In the genomic region with DNA sequence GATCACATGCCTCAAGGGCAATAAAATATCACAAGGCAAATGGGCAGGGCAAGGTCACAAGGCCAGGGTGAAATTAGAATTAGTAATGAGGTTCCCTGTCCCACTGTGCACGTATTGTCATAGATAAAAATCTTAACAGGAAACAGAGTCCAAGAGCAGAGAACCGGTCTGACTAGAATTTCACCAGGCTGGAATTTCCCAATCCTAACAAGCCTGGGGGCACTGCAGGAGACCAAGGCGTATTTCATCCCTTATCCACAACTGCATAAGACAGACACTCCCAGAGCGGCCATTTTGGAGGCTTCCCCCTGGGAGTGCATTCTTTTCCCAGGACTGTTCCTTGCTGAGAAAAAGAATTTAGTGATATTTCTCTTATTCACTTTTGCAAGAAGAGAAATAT, we compare ENCODE assay signal across 13 cellular contexts. TPM values are rescaled to one million over a fixed set of nuclear protein-coding genes. Genes with fewer than 3 reads are reported as not detected.
"Had no signal": no experiment of that assay in that cellular context is flagged by ENCODE, and none has a peak within 500 bp of the region (broad histone marks: within the 10 kb centered on the region; RNA-seq: fewer than 3 reads in every experiment).

No MANE protein-coding gene starts in this region.

- H3K27me3 Mint-ChIP-seq: activated T-cell treated with anti-CD3 and anti-CD28 coated beads, Interleukin-2, amount 50 U/mL, for 24 hours; progenitor cell of endocrine pancreas; type B pancreatic cell had no signal

- DNase-seq: activated CD4-positive, alpha-beta memory T cell treated with anti-CD3 and anti-CD28 coated beads, Interleukin-2, amount 10 ng/mL, durations not matched to agents 7 days and 5 days; activated naive CD4-positive, alpha-beta T cell treated with anti-CD3 and anti-CD28 coated beads, Interleukin-2, amount 50 U/mL, for 16 hours; activated T-cell treated with anti-CD3 and anti-CD28 coated beads, Interleukin-2, amount 50 U/mL, for 24 hours; adrenal gland; esophagus squamous epithelium; glutamatergic neuron; stimulated activated CD4-positive, alpha-beta T cell treated with anti-CD3 and anti-CD28 coated beads, Interleukin-4, amount 100 ng/mL, for 4 hours; stimulated activated CD8-positive, alpha-beta memory T cell treated with anti-CD3 and anti-CD28 coated beads, Interleukin-4, amount 100 ng/mL, for 48 hours; stimulated activated naive CD4-positive, alpha-beta T cell treated with Interleukin-2 at 50 U/mL for 16 hours; WERI-Rb-1 had no signal

- H3K4me3 Mint-ChIP-seq: activated CD4-positive, alpha-beta memory T cell treated with anti-CD3 and anti-CD28 coated beads, Interleukin-2, amount 10 ng/mL, durations not matched to agents 7 days and 5 days; activated T-cell treated with anti-CD3 and anti-CD28 coated beads, Interleukin-2, amount 50 U/mL, for 24 hours; type B pancreatic cell had no signal

- H3K4me1 Mint-ChIP-seq: activated CD4-positive, alpha-beta memory T cell treated with anti-CD3 and anti-CD28 coated beads, Interleukin-2, amount 10 ng/mL, durations not matched to agents 7 days and 5 days had no signal

- H3K36me3 Mint-ChIP-seq: type B pancreatic cell had no signal

- H3K27ac Mint-ChIP-seq: activated CD4-positive, alpha-beta memory T cell treated with anti-CD3 and anti-CD28 coated beads, Interleukin-2, amount 10 ng/mL, durations not matched to agents 7 days and 5 days; activated T-cell treated with anti-CD3 and anti-CD28 coated beads, Interleukin-2, amount 50 U/mL, for 24 hours; progenitor cell of endocrine pancreas; type B pancreatic cell had no signal

RNA-seq across cellular contexts. Expression of a gene that starts 25.9 kb away (rescaled TPM):
- total RNA-seq: T-helper 1 cell treated with Interleukin-12 subunit alpha and Interleukin-12 subunit beta and Interleukin-4 antibody, amounts not matched to agents 30 ng/mL and 1 ng/mL, for 36 hours had no signal
